Comparison of ENCODE assay signal across 8 cellular contexts in the genomic region with DNA sequence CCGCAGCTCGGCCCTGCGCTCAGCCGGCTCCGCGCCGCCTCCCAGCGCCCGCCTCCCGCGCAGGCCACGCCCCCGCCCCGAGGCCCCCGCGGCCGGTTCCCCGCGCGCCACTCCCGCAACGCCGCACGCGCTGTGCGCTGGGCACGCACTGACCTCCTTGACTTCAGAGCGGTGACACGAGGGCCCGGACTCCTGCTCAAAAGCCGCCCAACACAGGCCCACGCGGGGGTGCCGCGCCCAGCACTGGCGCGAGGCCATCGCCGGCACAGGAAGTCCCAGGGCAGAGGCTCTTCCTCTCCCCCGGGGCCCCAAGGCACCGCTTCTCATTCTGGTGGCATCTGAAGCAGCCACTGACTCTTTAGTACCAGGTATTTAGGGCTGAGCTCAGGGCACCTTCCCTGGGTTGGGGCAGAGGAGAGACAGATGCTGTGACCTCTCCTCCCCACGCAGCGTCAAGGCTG. TPM values are rescaled to one million over a fixed set of nuclear protein-coding genes. Genes with fewer than 3 reads are reported as not detected.
DNase-seq lines count a peak whose midpoint lies in the region; ATAC-seq and TF ChIP-seq lines count a peak whose summit lies in the region.

No MANE protein-coding gene starts in this region.

- H2AFZ ChIP-seq in OCI-LY7 (ENCODE audit: low read length), result peak overlapping the region; percentile 16; the same call in 1 of the 2 replicates
- H2AFZ ChIP-seq in neuron (ENCODE audit: low read depth, low read length), result peak overlapping the region; percentile 11

- H3K27me3 ChIP-seq in neuron (ENCODE audit: insufficient read depth, low read length), result no peaks in the 10 kb centered on the region
- no peaks in the 10 kb centered on the region for H3K27me3 ChIP-seq in thyroid gland

- no TSS peak for BruUV-seq in OCI-LY7 (replicated peaks; lab: Mats Ljungman, UMichigan)

- WGBS in thyroid gland, 2 donors, result 4% methylated on average over 10 of the region's 43 CpGs; no CpG with 5 or more reads in 1 of the 2 donors

- TF ChIP-seq POLR2A in thyroid gland (IDR thresholded peaks at IDR 0.05), result no peak

- H4K20me1 ChIP-seq in OCI-LY7 (ENCODE audit: insufficient read depth, low read length), result no peaks in the 10 kb centered on the region

- H3K4me2 ChIP-seq in OCI-LY7 (ENCODE audit: low read length), result peak overlapping the region; percentile 86

- H3K27ac Mint-ChIP-seq in activated T-helper 17 cell treated with anti-CD3 and anti-CD28 coated beads, Interleukin-2, amount 50 U/mL, for 72 hours, result peak overlapping the region; percentile 79

- peak overlapping the region; percentile 95 for H3K4me3 Mint-ChIP-seq in activated T-helper 17 cell treated with anti-CD3 and anti-CD28 coated beads, Interleukin-2, amount 50 U/mL, for 72 hours

- peaks cover 32% of the 10 kb centered on the region for H3K4me1 Mint-ChIP-seq in activated T-helper 17 cell treated with anti-CD3 and anti-CD28 coated beads, Interleukin-2, amount 50 U/mL, for 72 hours

- no peaks in the 10 kb centered on the region for H3K36me3 Mint-ChIP-seq in activated T-helper 17 cell treated with anti-CD3 and anti-CD28 coated beads, Interleukin-2, amount 50 U/mL, for 72 hours (ENCODE audit: low read depth)

- CTCF ChIA-PET in OCI-LY7 (lab: Charles Lee; ENCODE audit: unreplicated experiment), result interaction anchor here (1.0 kb wide), 2 partner anchors 11 to 18 kb away, joined by 4 to 5 read pairs; no protein-coding TSS in a partner anchor

- H3K27me3 Mint-ChIP-seq in activated T-helper 17 cell treated with anti-CD3 and anti-CD28 coated beads, Interleukin-2, amount 50 U/mL, for 72 hours, result no peaks in the 10 kb centered on the region

- intact Hi-C loops in OCI-LY7 (cut with micrococcal nuclease; ENCODE audit: unreplicated experiment), result loop anchor here (1.0 kb wide), 2 partner anchors 11 to 19 kb away; no protein-coding TSS in a partner anchor
- intact Hi-C loops in thyroid gland (cut with DNase I), result loop anchor here (2.0 kb wide), 2 partner anchors 13 to 33 kb away; a partner anchor contains a TSS

- H3K36me3 ChIP-seq in OCI-LY7 (ENCODE audit: insufficient read depth, low read length) (no peaks in the 10 kb centered on the region), neuron (ENCODE audit: insufficient read depth, low read length) (no peaks in the 10 kb centered on the region), thyroid gland (no peaks in the 10 kb centered on the region)

- H3K9me3 ChIP-seq in OCI-LY7 (ENCODE audit: low read length) (no peaks in the 10 kb centered on the region), neuron (ENCODE audit: low read length) (no peaks in the 10 kb centered on the region), thyroid gland (no peaks in the 10 kb centered on the region)

- H3K4me3 ChIP-seq in OCI-LY7 (ENCODE audit: low read depth, low read length, poor library complexity, severe bottlenecking) (peak overlapping the region; percentile 88), fibroblast of pulmonary artery (replicated peaks; ENCODE audit: low read depth, low read length) (peak overlapping the region; percentile 65), neuron (ENCODE audit: low read length) (peak overlapping the region; percentile 50), thyroid gland (replicated peaks in 1 of 3) (peak overlapping the region in 1 of 3 donors; percentile 54)

- TF ChIP-seq CTCF in OCI-LY7 (conservative IDR thresholded peaks at IDR 0.05; ENCODE audit: low read length) (no peak), fibroblast of pulmonary artery (IDR thresholded peaks at IDR 0.05; ENCODE audit: low read length, missing control alignments) (no peak), thyroid gland (IDR thresholded peaks at IDR 0.05) (no peak)

- H3K27ac ChIP-seq in OCI-LY7 (ENCODE audit: low read depth, low read length, poor library complexity, severe bottlenecking), result peak overlapping the region; percentile 68
- H3K27ac ChIP-seq in thyroid gland, result peak overlapping the region; percentile 67 to 84 (median 74)

- peak; percentile 75 for DNase-seq in NCI-H82 (lab: John Stamatoyannopoulos, UW)
- DNase-seq in NCI-H82 treated with DMSO at 0.1 percent for 48 hours (lab: John Stamatoyannopoulos, UW; ENCODE audit: unreplicated experiment), result no peak
- peak; percentile 79 for DNase-seq in OCI-LY7 (ENCODE audit: low spot score)
- DNase-seq in fibroblast of pulmonary artery (ENCODE audit: low read depth), result no peak
- peak; percentile 70 to 75 for DNase-seq in thyroid gland

- no peaks in the 10 kb centered on the region; the same call in 1 of the 2 replicates for H3K79me2 ChIP-seq in OCI-LY7 (ENCODE audit: insufficient read depth, low read depth, low read length)

- H3K4me1 ChIP-seq in OCI-LY7 (ENCODE audit: insufficient read depth, low read length, poor library complexity, severe bottlenecking) (peaks cover 54% of the 10 kb centered on the region), neuron (ENCODE audit: insufficient read depth, low read length) (peaks cover 54% of the 10 kb centered on the region), thyroid gland (peaks cover 56 to 68% of the 10 kb centered on the region in 2 donors)

- H3K9me2 ChIP-seq in OCI-LY7 (ENCODE audit: insufficient read depth, low read length), result no peaks in the 10 kb centered on the region

- peak; percentile 39 for ATAC-seq in HG02943 (IDR thresholded peaks at IDR 0.05; ENCODE audit: low read depth, unreplicated experiment)
- ATAC-seq in activated T-helper 17 cell treated with anti-CD3 and anti-CD28 coated beads, Interleukin-2, amount 50 U/mL, for 72 hours (replicated peaks), result peak; percentile 62

- no peaks in the 10 kb centered on the region for H3K9me3 Mint-ChIP-seq in activated T-helper 17 cell treated with anti-CD3 and anti-CD28 coated beads, Interleukin-2, amount 50 U/mL, for 72 hours

- POLR2A ChIA-PET in OCI-LY7 (lab: Charles Lee), result interaction anchor here (1.2 to 4.7 kb wide), 3 partner anchors 11 to 20 kb away, joined by 3 to 38 read pairs (median 4); a partner anchor contains a TSS

RNA-seq across cellular contexts. Expression of a gene that starts 12.4 kb away (rescaled TPM):
- 32.9 and 43.6 TPM in 2 replicates for total RNA-seq in OCI-LY7 (2014; rRNA removed; shearing (Covaris generic))
- total RNA-seq in OCI-LY7 (2022) (92.1 and 103 TPM in 2 replicates), thyroid gland (10 to 100 TPM; 10.2 to 21.1 (median 12.7) TPM)
- total RNA-seq in activated T-helper 17 cell treated with anti-CD3 and anti-CD28 coated beads, Interleukin-2, amount 50 U/mL, for 72 hours, result 10 to 100 TPM; 56.5 to 67.7 TPM

Comparison
In these comparisons a context has a peak if more than half of its experiments do, and no peak if none do; other contexts are left out.
1. DNase-seq: peak in NCI-H82 (single experiment), OCI-LY7 (single experiment) and thyroid gland (2 of 2); none in NCI-H82 treated with DMSO at 0.1 percent for 48 hours (single experiment) and fibroblast of pulmonary artery (single experiment).